ENCODE assay signal across 10 cellular contexts in genomic region chr10:50260791-50261281, GRCh38. TPM values are rescaled to one million over a fixed set of nuclear protein-coding genes. Genes with fewer than 3 reads are reported as not detected.
DNase-seq lines count a peak whose midpoint lies in the region; ATAC-seq, FAIRE-seq and TF ChIP-seq lines count a peak whose summit lies in the region.
"Had no signal": no experiment of that assay in that cellular context is flagged by ENCODE, and none has a peak within 500 bp of the region (broad histone marks: within the 10 kb centered on the region; RNA-seq: fewer than 3 reads in every experiment).

No MANE protein-coding gene starts in this region.

- H3K27ac ChIP-seq in OCI-LY7 (ENCODE audit: low read depth, low read length, poor library complexity, severe bottlenecking): no peak overlapping the region
- no peak overlapping the region for H3K27ac ChIP-seq in small intestine (ENCODE audit: low read depth in 1 of 2, low read length in 1 of 2)
- H3K27ac ChIP-seq in prostate gland: no peak overlapping the region
- H3K27ac ChIP-seq: RWPE1 had no signal

- no peaks in the 10 kb centered on the region for H3K36me3 ChIP-seq in OCI-LY7 (ENCODE audit: insufficient read depth, low read length)
- no peaks in the 10 kb centered on the region for H3K36me3 ChIP-seq in small intestine (ENCODE audit: control insufficient read depth in 2 of 2, insufficient read depth in 2 of 2, low read length in 2 of 2)
- H3K36me3 ChIP-seq in prostate gland: no peaks in the 10 kb centered on the region

- H3K4me1 ChIP-seq in OCI-LY7 (ENCODE audit: insufficient read depth, low read length, poor library complexity, severe bottlenecking) (peaks cover 12% of the 10 kb centered on the region), small intestine (ENCODE audit: control insufficient read depth in 2 of 2, insufficient read depth in 1 of 2, low read depth in 1 of 2, low read length in 1 of 2) (peaks cover 5 to 11% of the 10 kb centered on the region in 2 donors), prostate gland (replicated peaks) (no peaks in the 10 kb centered on the region)

- H3K4me2 ChIP-seq in OCI-LY7 (ENCODE audit: low read length): peak overlapping the region; percentile 27; the same call in 1 of the 2 replicates

- peak; percentile 4 for DNase-seq in activated gamma-delta T cell treated with Interleukin-2 at 50 U/mL for 16 hours
- no peak for DNase-seq in activated gamma-delta T cell (lab: John Stamatoyannopoulos, UW)
- DNase-seq in OCI-LY7 (ENCODE audit: low spot score): peak; percentile 37
- peak; percentile 97 for DNase-seq in small intestine
- no peak for DNase-seq in prostate gland (ENCODE audit: low spot score)
- no peak for DNase-seq in HK-2 (ENCODE audit: unreplicated experiment)
- DNase-seq in erythroblast (lab: John Stamatoyannopoulos, UW): no peak

- peaks cover 0 to 2% of the 10 kb centered on the region in 2 donors for H3K27me3 ChIP-seq in small intestine (ENCODE audit: control insufficient read depth in 2 of 2, insufficient read depth in 2 of 2, low read length in 2 of 2)
- no peaks in the 10 kb centered on the region for H3K27me3 ChIP-seq in prostate gland (replicated peaks; ENCODE audit: insufficient read depth)

- ATAC-seq in HG02885 (IDR thresholded peaks at IDR 0.05; ENCODE audit: poor library complexity, unreplicated experiment): peak; percentile 99

- no peak for FAIRE-seq in small intestine (lab: Jason Lieb, UNC)
- FAIRE-seq: endothelial cell of umbilical vein had no signal

- POLR2A ChIA-PET in OCI-LY7 (lab: Charles Lee): interaction anchor here (1.9 kb wide), 1 partner anchor 10 kb away, joined by 5 read pairs; the partner anchor contains the start of gene ASAH2

- WGBS in small intestine, 3 donors: 3 to 16% (median 9%) methylated on average over 2 of the region's 2 CpGs
- WGBS in prostate gland: 57% methylated on average over 2 of the region's 2 CpGs

- TF ChIP-seq POLR2A in prostate gland (IDR thresholded peaks at IDR 0.05) (no peak), erythroblast (IDR thresholded peaks at IDR 0.05; ENCODE audit: low read length) (no peak)

- no TSS peak for BruUV-seq in OCI-LY7 (replicated peaks; lab: Mats Ljungman, UMichigan)

- no peaks in the 10 kb centered on the region for H3K79me2 ChIP-seq in OCI-LY7 (ENCODE audit: insufficient read depth, low read depth, low read length)

- no peak overlapping the region for H2AFZ ChIP-seq in OCI-LY7 (ENCODE audit: low read length)

- CTCF ChIA-PET in OCI-LY7 (lab: Charles Lee; ENCODE audit: unreplicated experiment): interaction anchor here (1.3 kb wide), 1 partner anchor 15 kb away, joined by 4 read pairs; no protein-coding TSS in a partner anchor

- no peak overlapping the region for H3K4me3 ChIP-seq in OCI-LY7 (ENCODE audit: low read depth, low read length, poor library complexity, severe bottlenecking)
- no peak overlapping the region for H3K4me3 ChIP-seq in small intestine (ENCODE audit: low read depth in 1 of 2, low read length in 2 of 2)
- H3K4me3 ChIP-seq in prostate gland: no peak overlapping the region

- no peaks in the 10 kb centered on the region for H4K20me1 ChIP-seq in OCI-LY7 (ENCODE audit: insufficient read depth, low read length)

- intact Hi-C loops in OCI-LY7 (cut with micrococcal nuclease; ENCODE audit: unreplicated experiment): no loop called here
- intact Hi-C loops in prostate gland (cut with DNase I): no loop called here

- no peaks in the 10 kb centered on the region for H3K9me2 ChIP-seq in OCI-LY7 (ENCODE audit: insufficient read depth, low read length)

- no peak for TF ChIP-seq CTCF in OCI-LY7 (conservative IDR thresholded peaks at IDR 0.05; ENCODE audit: low read length)
- no peak for TF ChIP-seq CTCF in prostate gland (IDR thresholded peaks at IDR 0.05)

- H3K9me3 ChIP-seq in OCI-LY7 (ENCODE audit: low read length) (no peaks in the 10 kb centered on the region), small intestine (ENCODE audit: control insufficient read depth, low read depth) (no peaks in the 10 kb centered on the region), prostate gland (no peaks in the 10 kb centered on the region)

RNA-seq across cellular contexts. Expression of gene ASAH2, which starts 9.5 kb away (rescaled TPM):
- total RNA-seq in OCI-LY7 (2014; rRNA removed; shearing (Covaris generic)): 0.05 TPM in 1 of 2 replicates, not detected in the other
- total RNA-seq in OCI-LY7 (2022) (not detected in 2 replicates), prostate gland (1 to 10 TPM; 1.1 to 1.9 TPM)
- polyA plus RNA-seq in small intestine: 10 to 100 TPM in 2 of 3 donors, 1 to 10 TPM in 1; 3.8 to 32.2 (median 21.1) TPM

Comparison
In these comparisons a context has a peak if more than half of its experiments do, and no peak if none do; other contexts are left out.
1. DNase-seq: peak in activated gamma-delta T cell treated with Interleukin-2 at 50 U/mL for 16 hours (single experiment), OCI-LY7 (single experiment) and small intestine (single experiment); none in activated gamma-delta T cell (single experiment), prostate gland (single experiment), HK-2 (single experiment) and erythroblast (0 of 2).